12 cellular contexts compared by ENCODE assay signal in the genomic region with DNA sequence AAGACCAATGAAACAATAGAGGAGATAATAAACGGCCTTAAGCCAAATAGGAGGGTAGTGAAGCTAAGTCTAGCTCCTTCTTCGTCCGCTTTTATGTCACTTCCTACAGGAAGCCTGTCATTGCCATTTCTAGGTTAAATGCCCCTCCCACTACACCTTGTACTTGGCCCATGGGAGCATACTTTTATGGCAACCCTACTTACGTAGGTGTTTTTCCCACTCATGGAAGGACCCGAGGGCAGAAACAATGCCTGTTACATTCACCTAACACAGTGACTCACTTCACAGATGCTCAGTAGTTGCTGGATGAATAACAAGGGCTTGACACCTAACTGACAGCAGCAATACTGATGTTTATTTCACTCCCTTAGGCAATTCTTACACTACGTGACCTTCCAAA. TPM values are rescaled to one million over a fixed set of nuclear protein-coding genes. Genes with fewer than 3 reads are reported as not detected.
DNase-seq lines count a peak whose midpoint lies in the region.
"Had no signal": no experiment of that assay in that cellular context is flagged by ENCODE, and none has a peak within 500 bp of the region (broad histone marks: within the 10 kb centered on the region; RNA-seq: fewer than 3 reads in every experiment).

No MANE protein-coding gene starts in this region.

- H3K36me3 ChIP-seq in H7 (replicated peaks; ENCODE audit: control insufficient read depth, insufficient read depth, low read length): no peaks in the 10 kb centered on the region

- in situ Hi-C loops in Caki2 (cut with HindIII; ENCODE audit: low pct_unique_long_range_greater_than_20kb, low sequenced_read_pairs): no loop called here

- DNase-seq in Caki2 (ENCODE audit: low read depth) (peak; percentile 32), NCI-H226 (peak; percentile 89), dermis blood vessel endothelial cell (peak; percentile 86), kidney glomerular epithelial cell (lab: John Stamatoyannopoulos, UW) (peak; percentile 47), D341Med (ENCODE audit: low spot score) (no peak), NCI-H774 (lab: John Stamatoyannopoulos, UW) (no peak), AG08396 (ENCODE audit: low spot score) (no peak), H7 (no peak)
- DNase-seq: activated naive CD4-positive, alpha-beta T cell treated with anti-CD3 and anti-CD28 coated beads, Interleukin-2, amount 10 ng/mL, durations not matched to agents 7 days and 5 days; central memory CD4-positive, alpha-beta T cell; NCI-H524; stimulated activated CD4-positive, alpha-beta T cell treated with anti-CD3 and anti-CD28 coated beads, Interleukin-1b, Interleukin-23, amount 100 ng/mL, for 48 hours had no signal

- no peak overlapping the region for H3K4me3 ChIP-seq in H7 (ENCODE audit: insufficient read depth, low read depth, low read length)

- no peaks in the 10 kb centered on the region for H3K27me3 ChIP-seq in H7 (ENCODE audit: control insufficient read depth, insufficient read depth, low read length)

RNA-seq across cellular contexts. Expression of a gene that starts 44.5 kb away (rescaled TPM):
- 6.7 and 13.1 TPM in 2 replicates for total RNA-seq in Caki2 (2014; rRNA removed; shearing (Covaris generic); ENCODE audit: low replicate concordance)
- total RNA-seq in dermis blood vessel endothelial cell: 12.0 and 14.1 TPM in 2 replicates
- 16.2 TPM in 2 replicates for total RNA-seq in H7 (2014; rRNA removed; shearing (Covaris generic))

RNA-seq across cellular contexts. Expression of a gene that starts 44.6 kb away (rescaled TPM):
- 225 and 254 TPM in 2 replicates for total RNA-seq in Caki2 (2014; rRNA removed; shearing (Covaris generic); ENCODE audit: low replicate concordance)
- total RNA-seq in dermis blood vessel endothelial cell: 127 and 179 TPM in 2 replicates
- total RNA-seq in H7 (2014; rRNA removed; shearing (Covaris generic)): 463 and 519 TPM in 2 replicates

RNA-seq across cellular contexts. Expression of a gene that starts 46.9 kb away (rescaled TPM):
- total RNA-seq in Caki2 (2014; rRNA removed; shearing (Covaris generic); ENCODE audit: low replicate concordance): 14.4 and 15.9 TPM in 2 replicates
- 104 and 143 TPM in 2 replicates for total RNA-seq in dermis blood vessel endothelial cell
- total RNA-seq in H7 (2014; rRNA removed; shearing (Covaris generic)): 20.5 and 22.7 TPM in 2 replicates

Comparison
In these comparisons a context has a peak if more than half of its experiments do, and no peak if none do; other contexts are left out.
1. DNase-seq: peak in Caki2 (single experiment), NCI-H226 (single experiment), dermis blood vessel endothelial cell (single experiment) and kidney glomerular epithelial cell (single experiment); none in D341Med (single experiment), NCI-H774 (single experiment), AG08396 (single experiment) and H7 (single experiment).